In genomic region chr1:15937146-15937545, GRCh38 we compare ENCODE assay signal across 12 cellular contexts. TPM values are rescaled to one million over a fixed set of nuclear protein-coding genes. Genes with fewer than 3 reads are reported as not detected.
DNase-seq lines count a peak whose midpoint lies in the region; ATAC-seq and TF ChIP-seq lines count a peak whose summit lies in the region.
"Had no signal": no experiment of that assay in that cellular context is flagged by ENCODE, and none has a peak within 500 bp of the region (broad histone marks: within the 10 kb centered on the region; RNA-seq: fewer than 3 reads in every experiment).

No MANE protein-coding gene starts in this region.

- H3K4me3 Mint-ChIP-seq in IgD-negative memory B cell (peak overlapping the region in 1 of 4 donors; percentile 20), nephron progenitor cell (no peak overlapping the region)
- no peak overlapping the region for H3K4me3 Mint-ChIP-seq in dendritic cell treated with granulocyte-macrophage colony-stimulating factor and Interleukin-4, amounts not matched to agents 40 ng/mL and 50 ng/mL, for 4 days

- no peak for TF ChIP-seq CTCF in nephron progenitor cell (IDR thresholded peaks at IDR 0.05)

- intact Hi-C loops in dendritic cell treated with granulocyte-macrophage colony-stimulating factor and Interleukin-4, amounts not matched to agents 40 ng/mL and 50 ng/mL, for 4 days (cut with micrococcal nuclease), result no loop called here
- intact Hi-C loops in sciatic nerve (cut with DNase I), result no loop called here

- peak overlapping the region in 5 of 11 experiments; percentile 18 to 65 (median 50); a peak in 7 of 22 replicates for H3K9ac ChIP-seq in BLaER1 treated with 17β-estradiol and CSF1 and Interleukin-3, amounts not matched to agents 10 nM and 100 nM

- ATAC-seq in HG02588 (IDR thresholded peaks at IDR 0.05; ENCODE audit: unreplicated experiment) (no peak), sciatic nerve (no peak)
- ATAC-seq: psoas muscle had no signal

- peaks cover 0 to 98% (median 94%) of the 10 kb centered on the region in 11 experiments; a peak in 18 of 22 replicates for H4K20me1 ChIP-seq in BLaER1 treated with 17β-estradiol and CSF1 and Interleukin-3, amounts not matched to agents 10 nM and 100 nM

- H3K9me3 ChIP-seq in BLaER1 treated with 17β-estradiol and CSF1 and Interleukin-3, amounts not matched to agents 10 nM and 100 nM (replicated peaks in 1 of 11), result no peaks in the 10 kb centered on the region
- H3K9me3 ChIP-seq: psoas muscle had no signal

- peaks cover 0 to 55% (median 5%) of the 10 kb centered on the region in 10 experiments; a peak in 10 of 20 replicates for H3K4me1 ChIP-seq in BLaER1 treated with 17β-estradiol and CSF1 and Interleukin-3, amounts not matched to agents 10 nM and 100 nM

- H3K4me3 ChIP-seq in BLaER1 treated with 17β-estradiol and CSF1 and Interleukin-3, amounts not matched to agents 10 nM and 100 nM, result no peak overlapping the region
- H3K4me3 ChIP-seq: GM12878, psoas muscle had no signal

- peak overlapping the region in 4 of 11 experiments; percentile 21 to 78 (median 70); a peak in 8 of 22 replicates for H3K4me2 ChIP-seq in BLaER1 treated with 17β-estradiol and CSF1 and Interleukin-3, amounts not matched to agents 10 nM and 100 nM

- H3K4me1 Mint-ChIP-seq in IgD-negative memory B cell (peaks cover 0 to 3% (median 2%) of the 10 kb centered on the region in 3 donors), nephron progenitor cell (peaks cover 7% of the 10 kb centered on the region)
- peaks cover 18% of the 10 kb centered on the region for H3K4me1 Mint-ChIP-seq in dendritic cell treated with granulocyte-macrophage colony-stimulating factor and Interleukin-4, amounts not matched to agents 40 ng/mL and 50 ng/mL, for 4 days (ENCODE audit: low read depth)

- peaks cover 90 to 100% (median 98%) of the 10 kb centered on the region in 11 experiments for H3K36me3 ChIP-seq in BLaER1 treated with 17β-estradiol and CSF1 and Interleukin-3, amounts not matched to agents 10 nM and 100 nM

- peak overlapping the region in 9 of 11 experiments; percentile 25 to 75 (median 59); a peak in 16 of 22 replicates for H3K27ac ChIP-seq in BLaER1 treated with 17β-estradiol and CSF1 and Interleukin-3, amounts not matched to agents 10 nM and 100 nM
- H3K27ac ChIP-seq: psoas muscle had no signal

- peaks cover 3% of the 10 kb centered on the region for H3K36me3 Mint-ChIP-seq in IgD-negative memory B cell
- H3K36me3 Mint-ChIP-seq in dendritic cell treated with granulocyte-macrophage colony-stimulating factor and Interleukin-4, amounts not matched to agents 40 ng/mL and 50 ng/mL, for 4 days (ENCODE audit: low read depth), result peaks cover 100% of the 10 kb centered on the region
- H3K36me3 Mint-ChIP-seq in nephron progenitor cell (ENCODE audit: low read depth), result peaks cover 65% of the 10 kb centered on the region

- no peaks in the 10 kb centered on the region for H3K27me3 ChIP-seq in BLaER1 treated with 17β-estradiol and CSF1 and Interleukin-3, amounts not matched to agents 10 nM and 100 nM

- DNase-seq in nephron progenitor cell (no peak), DMS53 treated with DMSO at 0.1 percent for 48 hours (lab: John Stamatoyannopoulos, UW; ENCODE audit: unreplicated experiment) (no peak), sciatic nerve (ENCODE audit: low spot score) (no peak), CD1c-positive myeloid dendritic cell (ENCODE audit: extremely low spot score) (no peak)
- DNase-seq: effector CD8-positive, alpha-beta T cell; NCI-H2227 treated with DMSO at 0.1 percent for 48 hours; psoas muscle had no signal

- H3K27me3 Mint-ChIP-seq in IgD-negative memory B cell, result no peaks in the 10 kb centered on the region
- no peaks in the 10 kb centered on the region for H3K27me3 Mint-ChIP-seq in dendritic cell treated with granulocyte-macrophage colony-stimulating factor and Interleukin-4, amounts not matched to agents 40 ng/mL and 50 ng/mL, for 4 days
- H3K27me3 Mint-ChIP-seq in nephron progenitor cell (ENCODE audit: low read depth, poor library complexity), result no peaks in the 10 kb centered on the region

- H3K27ac Mint-ChIP-seq in IgD-negative memory B cell, result peak overlapping the region in 2 of 3 donors; percentile 45 to 53
- peak overlapping the region; percentile 71 for H3K27ac Mint-ChIP-seq in dendritic cell treated with granulocyte-macrophage colony-stimulating factor and Interleukin-4, amounts not matched to agents 40 ng/mL and 50 ng/mL, for 4 days
- peak overlapping the region; percentile 95 for H3K27ac Mint-ChIP-seq in nephron progenitor cell

- H3K9me3 Mint-ChIP-seq in IgD-negative memory B cell (no peaks in the 10 kb centered on the region), nephron progenitor cell (no peaks in the 10 kb centered on the region)
- H3K9me3 Mint-ChIP-seq in dendritic cell treated with granulocyte-macrophage colony-stimulating factor and Interleukin-4, amounts not matched to agents 40 ng/mL and 50 ng/mL, for 4 days, result no peaks in the 10 kb centered on the region

RNA-seq across cellular contexts. Expression of gene ZBTB17, which starts 38.8 kb away (rescaled TPM):
- 30.5 TPM for polyA plus RNA-seq in IgD-negative memory B cell
- total RNA-seq in sciatic nerve, result 37.7 TPM
